In genomic region chr13:40662866-40663265, GRCh38 we compare ENCODE assay signal across 8 cellular contexts. TPM values are rescaled to one million over a fixed set of nuclear protein-coding genes. Genes with fewer than 3 reads are reported as not detected.
DNase-seq lines count a peak whose midpoint lies in the region; ATAC-seq lines count a peak whose summit lies in the region.

No MANE protein-coding gene starts in this region.

- no peaks in the 10 kb centered on the region for H3K36me3 ChIP-seq in CD8-positive, alpha-beta memory T cell (ENCODE audit: insufficient read depth, low read length)
- no peaks in the 10 kb centered on the region for H3K36me3 ChIP-seq in Karpas-422 (ENCODE audit: insufficient read depth, low read length)

- no peak overlapping the region for H3K27ac ChIP-seq in CD8-positive, alpha-beta memory T cell (ENCODE audit: low read depth, low read length)
- H3K27ac ChIP-seq in Karpas-422 (ENCODE audit: low read length) (peak overlapping the region; percentile 69), epithelial cell of prostate (peak overlapping the region; percentile 82)

- peaks cover 54 to 64% (median 64%) of the 10 kb centered on the region in 3 donors for H3K4me1 Mint-ChIP-seq in CD8-positive, alpha-beta memory T cell

- ATAC-seq in GM21360 (IDR thresholded peaks at IDR 0.05; ENCODE audit: unreplicated experiment), result peak; percentile 22
- peak; percentile 41 for ATAC-seq in stimulated activated naive CD8-positive, alpha-beta T cell treated with anti-CD3 and anti-CD28 coated beads, Interleukin-15, Interleukin-2, amounts not matched to agents 100 U/mL and 50 U/mL, for 24 hours

- no peaks in the 10 kb centered on the region for H3K9me3 Mint-ChIP-seq in CD8-positive, alpha-beta memory T cell

- peak overlapping the region; percentile 85 to 97 (median 97) for H3K4me3 Mint-ChIP-seq in CD8-positive, alpha-beta memory T cell

- no peaks in the 10 kb centered on the region for H3K9me3 ChIP-seq in CD8-positive, alpha-beta memory T cell (ENCODE audit: low read length)
- no peaks in the 10 kb centered on the region for H3K9me3 ChIP-seq in Karpas-422 (ENCODE audit: low read length)

- no peak for DNase-seq in CD8-positive, alpha-beta memory T cell
- DNase-seq in Karpas-422 (no peak), epithelial cell of prostate (ENCODE audit: low read depth, low spot score) (no peak), NOMO-1 (lab: John Stamatoyannopoulos, UW; ENCODE audit: unreplicated experiment in 2 of 2) (no peak), anterior cingulate cortex (lab: John Stamatoyannopoulos, UW) (no peak), EL (no peak)
- DNase-seq in stimulated activated naive CD8-positive, alpha-beta T cell treated with anti-CD3 and anti-CD28 coated beads, Interleukin-15, Interleukin-2, amounts not matched to agents 100 U/mL and 50 U/mL, for 24 hours, result peak; percentile 44

- H3K27me3 Mint-ChIP-seq in CD8-positive, alpha-beta memory T cell, result no peaks in the 10 kb centered on the region

- peaks cover 34% of the 10 kb centered on the region for H4K20me1 ChIP-seq in Karpas-422 (ENCODE audit: insufficient read depth, low read depth, low read length)

- H3K27me3 ChIP-seq in CD8-positive, alpha-beta memory T cell (ENCODE audit: insufficient read depth, low read length, poor library complexity, severe bottlenecking), result no peaks in the 10 kb centered on the region
- H3K27me3 ChIP-seq in Karpas-422 (ENCODE audit: low read length), result no peaks in the 10 kb centered on the region

- CTCF ChIA-PET in CD8-positive, alpha-beta memory T cell (lab: Charles Lee), result interaction anchor here (1.3 to 1.7 kb wide), 2 partner anchors 473 to 593 kb away, joined by 3 to 5 read pairs; no protein-coding TSS in a partner anchor

- peaks cover 81% of the 10 kb centered on the region for H3K79me2 ChIP-seq in Karpas-422 (ENCODE audit: low read length)

- peaks cover 50% of the 10 kb centered on the region for H3K4me1 ChIP-seq in CD8-positive, alpha-beta memory T cell (ENCODE audit: insufficient read depth, low read length)
- H3K4me1 ChIP-seq in Karpas-422 (ENCODE audit: low read length), result peaks cover 61% of the 10 kb centered on the region

- H3K4me2 ChIP-seq in Karpas-422 (ENCODE audit: low read depth, low read length, poor library complexity, severe bottlenecking), result peak overlapping the region; percentile 77

- no peak overlapping the region for H2AFZ ChIP-seq in Karpas-422 (ENCODE audit: low read length)

- peak overlapping the region; percentile 93 for H3K9ac ChIP-seq in Karpas-422 (ENCODE audit: low read length)

- H3K4me3 ChIP-seq in CD8-positive, alpha-beta memory T cell (ENCODE audit: low read length), result peak overlapping the region; percentile 87
- peak overlapping the region; percentile 85 for H3K4me3 ChIP-seq in Karpas-422 (ENCODE audit: low read length)

- H3K36me3 Mint-ChIP-seq in CD8-positive, alpha-beta memory T cell, result peaks cover 0 to 31% (median 5%) of the 10 kb centered on the region in 3 donors

- POLR2A ChIA-PET in CD8-positive, alpha-beta memory T cell (lab: Charles Lee), result interaction anchor here (0.7 kb wide), 1 partner anchor 12 kb away, joined by 3 read pairs; no protein-coding TSS in a partner anchor

- H3K9me2 ChIP-seq in Karpas-422 (replicated peaks; ENCODE audit: insufficient read depth, low read length), result no peaks in the 10 kb centered on the region

- H3K27ac Mint-ChIP-seq in CD8-positive, alpha-beta memory T cell, result peak overlapping the region; percentile 44 to 94 (median 72)

RNA-seq across cellular contexts. Expression of gene FOXO1, which starts 3.6 kb away (rescaled TPM):
- total RNA-seq in CD8-positive, alpha-beta memory T cell, result 10 to 100 TPM; 32.6 to 32.9 TPM
- 56.2 TPM for polyA plus RNA-seq in CD8-positive, alpha-beta memory T cell
- 27.6 and 51.6 TPM in 2 replicates for total RNA-seq in Karpas-422 (2014; rRNA removed; shearing (Covaris generic); ENCODE audit: low replicate concordance)
